3 cellular contexts compared by ENCODE assay signal in the genomic region with DNA sequence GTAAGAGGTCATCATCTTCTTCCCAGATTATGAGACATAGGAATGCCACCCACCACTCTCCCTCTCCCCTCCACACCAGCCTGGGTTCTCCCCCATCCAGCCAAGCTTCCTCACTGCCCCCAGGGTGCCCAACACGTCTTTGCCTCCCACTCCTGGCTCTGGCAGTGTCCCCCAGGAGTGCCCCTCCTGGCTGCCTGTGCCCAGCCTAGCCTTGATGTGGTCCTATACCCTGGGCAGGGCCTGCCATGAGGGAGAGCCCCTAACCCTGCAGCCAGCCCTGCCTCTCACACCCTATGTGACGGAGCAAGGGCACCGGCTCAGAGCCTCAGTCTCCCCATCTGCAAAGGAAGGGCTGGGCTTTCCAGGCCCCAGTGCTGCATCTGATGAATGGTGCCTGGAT. TPM values are rescaled to one million over a fixed set of nuclear protein-coding genes. Genes with fewer than 3 reads are reported as not detected.
"Had no signal": no experiment of that assay in that cellular context is flagged by ENCODE, and none has a peak within 500 bp of the region (broad histone marks: within the 10 kb centered on the region; RNA-seq: fewer than 3 reads in every experiment).

No MANE protein-coding gene starts in this region.

RNA-seq across cellular contexts. Expression of a gene that starts 33.8 kb away (rescaled TPM):
- total RNA-seq: esophagus mucosa, mammary epithelial cell had no signal
- polyA plus RNA-seq: immature natural killer cell had no signal
